Comparison of ENCODE assay signal across 13 cellular contexts in the genomic region with DNA sequence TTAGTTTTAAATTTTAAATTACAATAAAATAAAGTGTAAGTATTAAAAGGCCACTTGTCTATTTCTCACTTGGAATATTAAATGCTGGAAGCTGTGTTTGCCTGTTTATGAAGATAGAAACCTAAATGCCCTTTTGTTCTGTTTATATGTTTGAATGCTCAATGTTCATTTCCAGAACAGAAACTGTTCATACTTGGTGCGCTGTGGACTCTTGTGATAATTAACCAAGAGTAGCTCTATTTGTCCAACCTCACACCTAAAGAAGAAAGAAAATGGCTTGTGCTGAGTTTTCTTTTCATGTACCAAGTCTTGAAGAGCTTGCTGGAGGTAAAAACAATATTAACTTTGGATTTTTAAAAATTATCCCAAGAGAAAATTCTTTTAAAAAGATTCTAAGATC. TPM values are rescaled to one million over a fixed set of nuclear protein-coding genes. Genes with fewer than 3 reads are reported as not detected.
DNase-seq lines count a peak whose midpoint lies in the region; ATAC-seq and TF ChIP-seq lines count a peak whose summit lies in the region.
"Had no signal": no experiment of that assay in that cellular context is flagged by ENCODE, and none has a peak within 500 bp of the region (broad histone marks: within the 10 kb centered on the region; RNA-seq: fewer than 3 reads in every experiment).

No MANE protein-coding gene starts in this region.

- no peak overlapping the region for H3K27ac Mint-ChIP-seq in stimulated activated effector memory CD8-positive, alpha-beta T cell treated with anti-CD3 and anti-CD28 coated beads, Interleukin-12 subunit alpha, Interleukin-12 subunit beta, amount 100 ng/mL, for 72 hours
- H3K27ac Mint-ChIP-seq: activated naive CD4-positive, alpha-beta T cell treated with anti-CD3 and anti-CD28 coated beads, Interleukin-2, amount 10 ng/mL, durations not matched to agents 7 days and 5 days had no signal

- peaks cover 0 to 8% (median 5%) of the 10 kb centered on the region in 3 donors for H3K4me1 ChIP-seq in esophagus squamous epithelium

- no peak for TF ChIP-seq CTCF in esophagus squamous epithelium (IDR thresholded peaks at IDR 0.05)

- H3K27ac ChIP-seq in esophagus squamous epithelium = no peak overlapping the region
- H3K27ac ChIP-seq: sigmoid colon, suprapubic skin had no signal

- ATAC-seq in GM19328 (IDR thresholded peaks at IDR 0.05; ENCODE audit: unreplicated experiment) (peak; percentile 71), HG02642 (IDR thresholded peaks at IDR 0.05; ENCODE audit: poor library complexity, unreplicated experiment) (peak; percentile 76), HG03378 (IDR thresholded peaks at IDR 0.05; ENCODE audit: unreplicated experiment) (peak; percentile 87)
- ATAC-seq in stimulated activated effector memory CD8-positive, alpha-beta T cell treated with anti-CD3 and anti-CD28 coated beads, Interleukin-12 subunit alpha, Interleukin-12 subunit beta, amount 100 ng/mL, for 72 hours = no peak

- peaks cover 0 to 22% (median 0%) of the 10 kb centered on the region in 3 donors for H3K36me3 ChIP-seq in esophagus squamous epithelium

- H3K4me1 Mint-ChIP-seq in stimulated activated effector memory CD8-positive, alpha-beta T cell treated with anti-CD3 and anti-CD28 coated beads, Interleukin-12 subunit alpha, Interleukin-12 subunit beta, amount 100 ng/mL, for 72 hours = peaks cover 6% of the 10 kb centered on the region

- peaks cover 27% of the 10 kb centered on the region for H3K36me3 Mint-ChIP-seq in stimulated activated effector memory CD8-positive, alpha-beta T cell treated with anti-CD3 and anti-CD28 coated beads, Interleukin-12 subunit alpha, Interleukin-12 subunit beta, amount 100 ng/mL, for 72 hours

- no peaks in the 10 kb centered on the region for H3K9me3 ChIP-seq in esophagus squamous epithelium
- H3K9me3 ChIP-seq: sigmoid colon, suprapubic skin had no signal

- TF ChIP-seq POLR2A in esophagus squamous epithelium (IDR thresholded peaks at IDR 0.05) = no peak

- H3K4me3 Mint-ChIP-seq in stimulated activated effector memory CD8-positive, alpha-beta T cell treated with anti-CD3 and anti-CD28 coated beads, Interleukin-12 subunit alpha, Interleukin-12 subunit beta, amount 100 ng/mL, for 72 hours = no peak overlapping the region
- H3K4me3 Mint-ChIP-seq: activated naive CD4-positive, alpha-beta T cell treated with anti-CD3 and anti-CD28 coated beads, Interleukin-2, amount 10 ng/mL, durations not matched to agents 7 days and 5 days had no signal

- DNase-seq in renal cortical epithelial cell (ENCODE audit: low read depth) = peak; percentile 67
- DNase-seq in esophagus squamous epithelium (lab: John Stamatoyannopoulos, UW) = no peak
- DNase-seq in nucleus accumbens (lab: John Stamatoyannopoulos, UW) = no peak
- no peak for DNase-seq in NOMO-1 (lab: John Stamatoyannopoulos, UW; ENCODE audit: unreplicated experiment in 2 of 2)
- no peak for DNase-seq in stimulated activated effector memory CD8-positive, alpha-beta T cell treated with anti-CD3 and anti-CD28 coated beads, Interleukin-12 subunit alpha, Interleukin-12 subunit beta, amount 100 ng/mL, for 72 hours (ENCODE audit: low spot score in 2 of 2)
- DNase-seq: activated naive CD4-positive, alpha-beta T cell treated with anti-CD3 and anti-CD28 coated beads, Interleukin-2, amount 10 ng/mL, durations not matched to agents 7 days and 5 days; cerebellar nuclear complex; OCI-M1; sigmoid colon had no signal

- intact Hi-C loops in esophagus squamous epithelium (cut with DNase I) = loop anchor here (5.0 kb wide), 1 partner anchor 35 kb away; a partner anchor contains a TSS

- WGBS in esophagus squamous epithelium, 2 donors = 90 to 92% methylated on average over 1 of the region's 1 CpG

- no peaks in the 10 kb centered on the region for H3K27me3 ChIP-seq in esophagus squamous epithelium
- H3K27me3 ChIP-seq: sigmoid colon, suprapubic skin had no signal

- no peak overlapping the region for H3K4me3 ChIP-seq in esophagus squamous epithelium
- H3K4me3 ChIP-seq: sigmoid colon, suprapubic skin had no signal

- H3K9me3 Mint-ChIP-seq in stimulated activated effector memory CD8-positive, alpha-beta T cell treated with anti-CD3 and anti-CD28 coated beads, Interleukin-12 subunit alpha, Interleukin-12 subunit beta, amount 100 ng/mL, for 72 hours = no peaks in the 10 kb centered on the region
- H3K9me3 Mint-ChIP-seq: activated naive CD4-positive, alpha-beta T cell treated with anti-CD3 and anti-CD28 coated beads, Interleukin-2, amount 10 ng/mL, durations not matched to agents 7 days and 5 days had no signal

RNA-seq across cellular contexts. Expression of a gene that starts 5.7 kb away (rescaled TPM):
- total RNA-seq in renal cortical epithelial cell = 21.5 and 61.6 TPM in 2 replicates
- total RNA-seq in esophagus squamous epithelium = 10 to 100 TPM; 17.9 to 22.2 (median 21.0) TPM

RNA-seq across cellular contexts. Expression of a gene that starts 5.8 kb away (rescaled TPM):
- 157 and 360 TPM in 2 replicates for total RNA-seq in renal cortical epithelial cell
- 100 to 1,000 TPM in 2 of 4 donors, 10 to 100 TPM in 2; 68.8 to 178 (median 116) TPM for total RNA-seq in esophagus squamous epithelium

RNA-seq across cellular contexts. Expression of a gene that starts 37.0 kb away (rescaled TPM):
- total RNA-seq in renal cortical epithelial cell (24.8 and 45.9 TPM in 2 replicates), esophagus squamous epithelium (10 to 100 TPM; 11.3 to 25.9 (median 17.1) TPM)
